7 cellular contexts compared by ENCODE assay signal in the genomic region with DNA sequence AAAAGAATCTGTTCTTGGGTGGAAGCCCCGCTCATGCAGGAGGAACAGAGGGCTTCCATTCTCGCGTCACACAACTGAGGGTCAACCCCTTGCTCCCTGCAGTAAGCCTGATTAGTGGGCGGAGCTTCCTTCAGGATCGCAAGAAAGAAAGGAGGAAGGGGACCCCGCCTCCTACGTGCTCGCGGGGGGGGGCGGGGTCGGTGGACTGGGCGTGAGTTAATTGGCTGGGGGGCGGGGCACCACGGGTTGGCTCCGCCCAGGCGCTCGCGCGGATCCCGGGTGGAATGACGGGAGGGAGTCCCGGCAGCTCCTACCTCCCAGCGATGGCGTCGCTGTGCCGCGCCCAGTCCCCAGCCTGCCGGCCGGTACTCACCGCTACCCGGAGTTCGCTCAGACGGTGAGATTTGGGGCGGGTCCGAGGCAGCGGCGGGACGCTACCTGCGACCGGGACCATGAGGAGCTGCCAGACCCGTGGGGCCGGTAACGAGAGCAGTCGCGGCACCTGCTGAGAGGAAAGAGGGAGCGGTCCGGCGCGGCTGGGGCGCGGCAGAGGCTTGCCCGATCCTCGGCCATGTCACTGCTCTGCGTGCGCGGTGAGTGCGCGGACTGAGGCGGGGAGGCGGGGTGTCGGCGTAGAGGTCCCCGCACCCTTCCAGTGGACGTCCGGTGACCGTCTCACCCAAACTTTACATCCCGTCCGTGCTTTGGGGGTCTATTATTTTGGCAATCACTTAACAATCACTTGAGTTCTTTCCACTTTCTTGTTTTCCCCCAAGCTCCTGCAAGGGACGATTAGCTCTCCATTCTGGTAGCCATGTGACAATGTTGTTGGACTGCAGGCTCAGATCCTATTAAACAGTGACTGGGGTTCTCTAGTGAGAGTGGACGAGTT. TPM values are rescaled to one million over a fixed set of nuclear protein-coding genes. Genes with fewer than 3 reads are reported as not detected.
DNase-seq lines count a peak whose midpoint lies in the region; ATAC-seq lines count a peak whose summit lies in the region.

A gene (plus strand): TSS at position 297 of the 892 bp plus-strand sequence. CDS start 275 bp downstream, at position 572.

- DNase-seq in NCI-H510A treated with DMSO at 0.1 percent for 48 hours (lab: John Stamatoyannopoulos, UW) (peak; percentile 83), dedifferentiated amniotic fluid mesenchymal stem cell (ENCODE audit: extremely low spot score) (peak; percentile 88), left colon (peak; percentile 96 to 97)
- peak; percentile 50 to 74 for DNase-seq in activated CD4-positive, alpha-beta T cell treated with anti-CD3 and anti-CD28 coated beads, Interleukin-2, amount 50 U/mL, for 24 hours (ENCODE audit: low read depth in 1 of 2, low spot score in 1 of 2)
- peak; percentile 49 to 76 (median 65) for DNase-seq in stimulated activated CD4-positive, alpha-beta T cell treated with anti-CD3 and anti-CD28 coated beads, Interleukin-1b, Interleukin-23, amount 100 ng/mL, for 24 hours (ENCODE audit: low read depth in 4 of 4, low spot score in 1 of 4)

- peak; percentile 58 for ATAC-seq in GM18868 (IDR thresholded peaks at IDR 0.05; ENCODE audit: unreplicated experiment)
- ATAC-seq in HG03280 (IDR thresholded peaks at IDR 0.05; ENCODE audit: unreplicated experiment), result peak; percentile 69
- ATAC-seq in left colon, result peak; percentile 94

- intact Hi-C loops in left colon (cut with DNase I, micrococcal nuclease), result no loop called here

RNA-seq across cellular contexts. Expression of the gene that starts here (rescaled TPM):
- total RNA-seq in left colon, result 10 to 100 TPM; 52.3 to 69.4 TPM

Comparison
In these comparisons a context has a peak if more than half of its experiments do, and no peak if none do; other contexts are left out.
1. Peak in every context shown above with its lines: DNase-seq and ATAC-seq.